Comparison of ENCODE assay signal across 8 cellular contexts in genomic region chr9:37801959-37802711, GRCh38. TPM values are rescaled to one million over a fixed set of nuclear protein-coding genes. Genes with fewer than 3 reads are reported as not detected.
DNase-seq lines count a peak whose midpoint lies in the region; ATAC-seq and TF ChIP-seq lines count a peak whose summit lies in the region.

No MANE protein-coding gene starts in this region.

- no peak overlapping the region for H2AFZ ChIP-seq in SK-N-SH (ENCODE audit: low read depth)

- TF ChIP-seq EP300 in SK-N-SH (IDR thresholded peaks at IDR 0.05; ENCODE audit: borderline replicate concordance in 1 of 2, low read depth in 1 of 2, low read length in 1 of 2), result no peak

- H3K4me3 ChIP-seq in SK-N-SH (ENCODE audit: low read depth in 2 of 2, low read length in 1 of 2) (peak overlapping the region; percentile 63 to 93), iPS-20b (ENCODE audit: low read length) (peak overlapping the region; percentile 98), stomach smooth muscle (ENCODE audit: low read length in 2 of 2) (peak overlapping the region; percentile 98)

- H3K4me2 ChIP-seq in SK-N-SH, result peak overlapping the region; percentile 93

- H3K4me3 Mint-ChIP-seq in activated T-helper 1 cell treated with anti-CD3 and anti-CD28 coated beads, Interleukin-12 subunit alpha, Interleukin-12 subunit beta, Interleukin-2, Interleukin-4 antibody, amounts not matched to agents 30 ng/mL and 10 ng/mL and 1 ng/mL, durations not matched to agents 14 hours and 24 hours and 36 hours, result peak overlapping the region; percentile 90

- ATAC-seq in SK-N-SH treated with all-trans-retinoic acid at 6 μM for 48 hours, result no peak

- TF ChIP-seq RAD21 in SK-N-SH (IDR thresholded peaks at IDR 0.05; ENCODE audit: low read length), result no peak

- H3K27me3 ChIP-seq in SK-N-SH (ENCODE audit: insufficient read depth) (no peaks in the 10 kb centered on the region), iPS-20b (ENCODE audit: insufficient read depth, low read length) (no peaks in the 10 kb centered on the region), stomach smooth muscle (ENCODE audit: control insufficient read depth in 1 of 2, insufficient read depth in 2 of 2, low read length in 2 of 2) (no peaks in the 10 kb centered on the region)

- H3K27me3 Mint-ChIP-seq in activated T-helper 1 cell treated with anti-CD3 and anti-CD28 coated beads, Interleukin-12 subunit alpha, Interleukin-12 subunit beta, Interleukin-2, Interleukin-4 antibody, amounts not matched to agents 30 ng/mL and 10 ng/mL and 1 ng/mL, durations not matched to agents 14 hours and 24 hours and 36 hours (ENCODE audit: insufficient read depth), result no peaks in the 10 kb centered on the region

- H3K4me1 ChIP-seq in SK-N-SH (ENCODE audit: control insufficient read depth in 1 of 2, insufficient read depth in 2 of 2, low read depth in 1 of 2, low read length in 1 of 2) (peaks cover 6 to 13% of the 10 kb centered on the region in 2 experiments; a peak in 3 of 4 replicates), iPS-20b (ENCODE audit: insufficient read depth, low read length) (peaks cover 13% of the 10 kb centered on the region; the same call in 1 of the 2 replicates), stomach smooth muscle (ENCODE audit: control insufficient read depth, insufficient read depth, low read length) (peaks cover 24% of the 10 kb centered on the region)

- H3F3A ChIP-seq in SK-N-SH (replicated peaks; ENCODE audit: insufficient read depth), result peaks cover 3% of the 10 kb centered on the region

- H3K9me2 ChIP-seq in SK-N-SH, result no peaks in the 10 kb centered on the region

- 46% methylated on average over 10 of the region's 10 CpGs for WGBS in SK-N-SH (ENCODE audit: low lambda C conversion rate)

- no peaks in the 10 kb centered on the region for H3K9me3 Mint-ChIP-seq in activated T-helper 1 cell treated with anti-CD3 and anti-CD28 coated beads, Interleukin-12 subunit alpha, Interleukin-12 subunit beta, Interleukin-2, Interleukin-4 antibody, amounts not matched to agents 30 ng/mL and 10 ng/mL and 1 ng/mL, durations not matched to agents 14 hours and 24 hours and 36 hours

- H3K79me2 ChIP-seq in SK-N-SH (ENCODE audit: insufficient read depth), result peaks cover 63% of the 10 kb centered on the region

- peaks cover 3 to 22% of the 10 kb centered on the region in 2 experiments for H3K36me3 ChIP-seq in SK-N-SH (replicated peaks in 1 of 2; ENCODE audit: control insufficient read depth in 1 of 2, insufficient read depth in 2 of 2, low read length in 1 of 2)
- no peaks in the 10 kb centered on the region for H3K36me3 ChIP-seq in iPS-20b (ENCODE audit: insufficient read depth, low read depth, low read length)
- H3K36me3 ChIP-seq in stomach smooth muscle (ENCODE audit: control insufficient read depth in 2 of 2, insufficient read depth in 2 of 2, low read length in 2 of 2), result no peaks in the 10 kb centered on the region

- H3K9ac ChIP-seq in SK-N-SH (peak overlapping the region; percentile 89), iPS-20b (ENCODE audit: low read depth, low read length) (peak overlapping the region; percentile 92; the same call in 1 of the 2 replicates), stomach smooth muscle (ENCODE audit: low read length in 2 of 2) (peak overlapping the region; percentile 91 to 94)

- POLR2A ChIA-PET in SK-N-SH (lab: Yijun Ruan, JAX), result no interaction called here

- H3K9me3 ChIP-seq in SK-N-SH (no peaks in the 10 kb centered on the region), iPS-20b (ENCODE audit: insufficient read depth, low read depth, low read length) (no peaks in the 10 kb centered on the region), stomach smooth muscle (ENCODE audit: control insufficient read depth in 2 of 2, low read length in 2 of 2) (no peaks in the 10 kb centered on the region)

- CTCF ChIA-PET in SK-N-SH (lab: Yijun Ruan, JAX), result no interaction called here

- H3K4me1 Mint-ChIP-seq in activated T-helper 1 cell treated with anti-CD3 and anti-CD28 coated beads, Interleukin-12 subunit alpha, Interleukin-12 subunit beta, Interleukin-2, Interleukin-4 antibody, amounts not matched to agents 30 ng/mL and 10 ng/mL and 1 ng/mL, durations not matched to agents 14 hours and 24 hours and 36 hours (ENCODE audit: low read depth), result peaks cover 46% of the 10 kb centered on the region

- DNase-seq in SK-N-SH (no peak), SIG-M5 treated with dmso at 0.1 percent for 504 hours (lab: John Stamatoyannopoulos, UW; ENCODE audit: unreplicated experiment) (no peak), RPMI8226 (no peak)
- DNase-seq in activated T-helper 1 cell treated with anti-CD3 and anti-CD28 coated beads, Interleukin-12 subunit alpha, Interleukin-12 subunit beta, Interleukin-2, Interleukin-4 antibody, amounts not matched to agents 30 ng/mL and 10 ng/mL and 1 ng/mL, durations not matched to agents 14 hours and 24 hours and 36 hours (ENCODE audit: low spot score), result no peak
- DNase-seq in activated effector memory CD4-positive, alpha-beta T cell treated with anti-CD3 and anti-CD28 coated beads, Interleukin-2, amount 50 U/mL, for 16 hours, result no peak

- intact Hi-C loops in activated T-helper 1 cell treated with anti-CD3 and anti-CD28 coated beads, Interleukin-12 subunit alpha, Interleukin-12 subunit beta, Interleukin-2, Interleukin-4 antibody, amounts not matched to agents 30 ng/mL and 10 ng/mL and 1 ng/mL, durations not matched to agents 14 hours and 24 hours and 36 hours (cut with micrococcal nuclease), result loop anchor here (5.0 kb wide), 1 partner anchor 315 kb away; the partner anchor contains the start of gene POLR1E

- H4K20me1 ChIP-seq in SK-N-SH (ENCODE audit: insufficient read depth), result peaks cover 42% of the 10 kb centered on the region

- peaks cover 15% of the 10 kb centered on the region for H3K36me3 Mint-ChIP-seq in activated T-helper 1 cell treated with anti-CD3 and anti-CD28 coated beads, Interleukin-12 subunit alpha, Interleukin-12 subunit beta, Interleukin-2, Interleukin-4 antibody, amounts not matched to agents 30 ng/mL and 10 ng/mL and 1 ng/mL, durations not matched to agents 14 hours and 24 hours and 36 hours (ENCODE audit: low read depth)

- no peak for TF ChIP-seq CTCF in SK-N-SH (IDR thresholded peaks at IDR 0.05)

- H3K27ac Mint-ChIP-seq in activated T-helper 1 cell treated with anti-CD3 and anti-CD28 coated beads, Interleukin-12 subunit alpha, Interleukin-12 subunit beta, Interleukin-2, Interleukin-4 antibody, amounts not matched to agents 30 ng/mL and 10 ng/mL and 1 ng/mL, durations not matched to agents 14 hours and 24 hours and 36 hours, result peak overlapping the region; percentile 80

- H3K27ac ChIP-seq in SK-N-SH (ENCODE audit: low read depth in 2 of 2, low read length in 1 of 2) (peak overlapping the region in 1 of 2 experiments; percentile 66; a peak in 1 of 4 replicates), iPS-20b (ENCODE audit: low read length) (no peak overlapping the region), stomach smooth muscle (ENCODE audit: low read length) (no peak overlapping the region)

TF ChIP-seq in SK-N-SH, 30 proteins besides CTCF, POLR2A, EP300 and RAD21 (continues in another document):
- TF ChIP-seq FOXJ3 (CRISPR knock-in tag; IDR thresholded peaks at IDR 0.05) (no peak), YY1 (IDR thresholded peaks at IDR 0.05; ENCODE audit: low read depth) (no peak), FOSL2 (IDR thresholded peaks at IDR 0.05; ENCODE audit: borderline replicate concordance, low read depth) (no peak), ELF1 (IDR thresholded peaks at IDR 0.05) (no peak), RFX5 (IDR thresholded peaks at IDR 0.05; ENCODE audit: low read length) (no peak)

TF ChIP-seq in SK-N-SH treated with all-trans-retinoic acid at 6 μM for 48 hours, 23 proteins besides CTCF, POLR2A, EP300 and RAD21:
- TF ChIP-seq BACH2 (CRISPR knock-in tag; IDR thresholded peaks at IDR 0.05; ENCODE audit: borderline replicate concordance) (no peak), ZFP30 (CRISPR knock-in tag; IDR thresholded peaks at IDR 0.05) (no peak)

RNA-seq across cellular contexts. Expression of gene DCAF10, which starts 1.5 kb away (rescaled TPM):
- polyA plus RNA-seq in SK-N-SH (2012; rRNA removed), result 11.8 and 19.2 TPM in 2 replicates
- 12.4 and 15.2 TPM in 2 replicates for polyA plus RNA-seq in SK-N-SH (2012; cell fraction: cytosol; rRNA removed)
- 18.0 and 21.8 TPM in 2 replicates for polyA plus RNA-seq in SK-N-SH (2012; cell fraction: nucleus; rRNA removed)
- 18.5 and 19.4 TPM in 2 replicates for total RNA-seq in activated T-helper 1 cell treated with anti-CD3 and anti-CD28 coated beads, Interleukin-12 subunit alpha, Interleukin-12 subunit beta, Interleukin-2, Interleukin-4 antibody, amounts not matched to agents 30 ng/mL and 10 ng/mL and 1 ng/mL, durations not matched to agents 14 hours and 24 hours and 36 hours

RNA-seq across cellular contexts. Expression of gene EXOSC3, which starts 17.3 kb away (rescaled TPM):
- polyA plus RNA-seq in SK-N-SH (2012; rRNA removed), result 44.0 and 53.6 TPM in 2 replicates
- polyA plus RNA-seq in SK-N-SH (2012; cell fraction: cytosol; rRNA removed), result 45.6 and 53.8 TPM in 2 replicates
- 41.5 and 70.7 TPM in 2 replicates for polyA plus RNA-seq in SK-N-SH (2012; cell fraction: nucleus; rRNA removed)
- 94.8 and 116 TPM in 2 replicates for total RNA-seq in activated T-helper 1 cell treated with anti-CD3 and anti-CD28 coated beads, Interleukin-12 subunit alpha, Interleukin-12 subunit beta, Interleukin-2, Interleukin-4 antibody, amounts not matched to agents 30 ng/mL and 10 ng/mL and 1 ng/mL, durations not matched to agents 14 hours and 24 hours and 36 hours

RNA-seq across cellular contexts. Expression of gene TRMT10B, which starts 48.5 kb away (rescaled TPM):
- polyA plus RNA-seq in SK-N-SH (2012; rRNA removed), result 7.3 and 8.4 TPM in 2 replicates
- polyA plus RNA-seq in SK-N-SH (2012; cell fraction: cytosol; rRNA removed), result 9.7 and 11.5 TPM in 2 replicates
- polyA plus RNA-seq in SK-N-SH (2012; cell fraction: nucleus; rRNA removed), result 7.7 and 12.5 TPM in 2 replicates
- total RNA-seq in activated T-helper 1 cell treated with anti-CD3 and anti-CD28 coated beads, Interleukin-12 subunit alpha, Interleukin-12 subunit beta, Interleukin-2, Interleukin-4 antibody, amounts not matched to agents 30 ng/mL and 10 ng/mL and 1 ng/mL, durations not matched to agents 14 hours and 24 hours and 36 hours, result 10.0 and 11.8 TPM in 2 replicates
